ENCODE assay signal across 1 cellular context in the genomic region with DNA sequence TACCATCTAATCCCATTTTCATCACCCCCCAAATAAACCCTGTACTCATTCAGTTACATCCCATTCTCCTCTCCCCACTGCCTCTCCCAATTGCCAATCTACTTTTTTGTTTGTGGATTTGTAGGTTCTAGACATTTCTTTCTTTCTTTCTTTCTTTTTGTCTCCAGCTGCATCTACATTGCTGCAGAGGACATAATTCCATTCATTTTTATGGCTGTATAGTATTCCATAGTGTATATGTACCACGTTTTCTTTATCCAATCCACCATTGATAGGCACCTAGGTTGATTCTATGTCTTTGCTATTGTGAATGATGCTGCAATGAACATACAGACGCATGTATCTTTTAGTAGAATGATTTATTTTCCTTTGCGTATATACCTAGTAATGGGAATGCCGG.
A peak's percentile ranks its signal among the peaks of the same experiment; 100 is the strongest.
TF ChIP-seq lines count a peak whose summit lies in the region.

No MANE protein-coding gene starts in this region.

TF ChIP-seq in HepG2, 621 proteins besides CTCF, POLR2A, EP300 and RAD21:
- TF ChIP-seq PRPF4 (IDR thresholded peaks at IDR 0.05; ENCODE audit: low read depth, low read length, poor library complexity, severe bottlenecking) (no peak), NR2C2 (CRISPR knock-in tag; IDR thresholded peaks at IDR 0.05; ENCODE audit: borderline replicate concordance) (no peak), TCF7 (IDR thresholded peaks at IDR 0.05; ENCODE audit: low read depth) (no peak), SMYD3 (CRISPR knock-in tag; IDR thresholded peaks at IDR 0.05) (no peak), EED (CRISPR knock-in tag; IDR thresholded peaks at IDR 0.05) (no peak), ZNF282 (IDR thresholded peaks at IDR 0.05; ENCODE audit: partially characterized antibody) (no peak), NFIC (IDR thresholded peaks at IDR 0.05; ENCODE audit: low read length) (0 out of 2 replicates have a peak, but pooled peaks have one; percentile 13), JUNB (CRISPR knock-in tag; IDR thresholded peaks at IDR 0.05; ENCODE audit: borderline replicate concordance) (0 out of 2 replicates have a peak, but pooled peaks have one; percentile 7), ZFY (CRISPR knock-in tag; IDR thresholded peaks at IDR 0.05) (no peak)
- TF ChIP-seq, protein P1, sequence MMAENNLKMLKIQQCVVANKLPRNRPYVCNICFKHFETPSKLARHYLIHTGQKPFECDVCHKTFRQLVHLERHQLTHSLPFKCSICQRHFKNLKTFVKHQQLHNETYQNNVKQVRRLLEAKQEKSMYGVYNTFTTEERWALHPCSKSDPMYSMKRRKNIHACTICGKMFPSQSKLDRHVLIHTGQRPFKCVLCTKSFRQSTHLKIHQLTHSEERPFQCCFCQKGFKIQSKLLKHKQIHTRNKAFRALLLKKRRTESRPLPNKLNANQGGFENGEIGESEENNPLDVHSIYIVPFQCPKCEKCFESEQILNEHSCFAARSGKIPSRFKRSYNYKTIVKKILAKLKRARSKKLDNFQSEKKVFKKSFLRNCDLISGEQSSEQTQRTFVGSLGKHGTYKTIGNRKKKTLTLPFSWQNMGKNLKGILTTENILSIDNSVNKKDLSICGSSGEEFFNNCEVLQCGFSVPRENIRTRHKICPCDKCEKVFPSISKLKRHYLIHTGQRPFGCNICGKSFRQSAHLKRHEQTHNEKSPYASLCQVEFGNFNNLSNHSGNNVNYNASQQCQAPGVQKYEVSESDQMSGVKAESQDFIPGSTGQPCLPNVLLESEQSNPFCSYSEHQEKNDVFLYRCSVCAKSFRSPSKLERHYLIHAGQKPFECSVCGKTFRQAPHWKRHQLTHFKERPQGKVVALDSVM (CRISPR knock-in tag; IDR thresholded peaks at IDR 0.05) = no peak
- TF ChIP-seq, protein P2, sequence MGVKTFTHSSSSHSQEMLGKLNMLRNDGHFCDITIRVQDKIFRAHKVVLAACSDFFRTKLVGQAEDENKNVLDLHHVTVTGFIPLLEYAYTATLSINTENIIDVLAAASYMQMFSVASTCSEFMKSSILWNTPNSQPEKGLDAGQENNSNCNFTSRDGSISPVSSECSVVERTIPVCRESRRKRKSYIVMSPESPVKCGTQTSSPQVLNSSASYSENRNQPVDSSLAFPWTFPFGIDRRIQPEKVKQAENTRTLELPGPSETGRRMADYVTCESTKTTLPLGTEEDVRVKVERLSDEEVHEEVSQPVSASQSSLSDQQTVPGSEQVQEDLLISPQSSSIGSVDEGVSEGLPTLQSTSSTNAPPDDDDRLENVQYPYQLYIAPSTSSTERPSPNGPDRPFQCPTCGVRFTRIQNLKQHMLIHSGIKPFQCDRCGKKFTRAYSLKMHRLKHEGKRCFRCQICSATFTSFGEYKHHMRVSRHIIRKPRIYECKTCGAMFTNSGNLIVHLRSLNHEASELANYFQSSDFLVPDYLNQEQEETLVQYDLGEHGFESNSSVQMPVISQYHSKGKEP (CRISPR knock-in tag; IDR thresholded peaks at IDR 0.05) = no peak
